In the genomic region with DNA sequence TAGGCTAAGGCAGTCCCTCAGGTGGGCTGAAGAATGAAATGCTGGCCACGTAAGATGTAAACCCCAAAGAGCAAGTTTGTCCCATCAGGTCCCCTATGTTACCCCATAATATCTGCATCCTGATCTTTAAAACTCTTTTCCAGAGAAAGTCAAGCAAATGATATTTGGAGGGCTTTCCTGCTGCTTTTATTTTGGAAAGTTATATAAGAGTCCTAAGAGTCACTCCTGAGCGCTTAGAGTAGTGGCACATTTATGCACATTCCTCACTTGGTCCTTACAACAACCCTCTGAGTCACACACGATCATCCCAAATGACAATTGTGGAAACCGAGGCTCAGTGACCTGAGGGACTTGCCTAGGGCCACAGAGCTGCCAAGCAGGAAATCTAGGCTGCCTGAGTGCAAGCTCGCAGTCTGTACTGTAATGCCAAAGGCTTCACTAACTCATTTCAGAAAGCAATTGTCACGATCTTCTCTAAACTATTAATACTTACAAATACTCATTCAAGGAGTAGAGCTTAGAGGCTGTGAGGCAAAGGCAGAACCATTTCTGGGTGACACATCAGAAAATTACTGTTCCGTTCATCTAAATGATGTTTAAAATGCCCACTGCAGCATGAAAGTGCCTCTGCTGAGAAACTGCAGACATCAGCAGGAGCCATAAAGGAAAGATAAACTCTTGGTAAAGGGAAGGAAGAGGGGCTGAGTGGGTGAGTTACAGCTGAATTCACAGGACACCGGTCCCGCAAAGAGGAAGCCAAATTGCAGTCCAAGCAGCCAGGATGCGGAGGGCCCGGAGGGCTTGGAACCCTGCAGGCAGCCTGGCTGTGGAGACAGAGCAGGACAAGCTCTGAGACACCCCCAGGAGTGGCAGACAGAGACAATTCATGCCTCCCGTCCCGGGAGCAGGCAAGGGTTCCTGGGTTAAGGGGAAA, we compare ENCODE assay signal across 1 cellular context.
TF ChIP-seq lines count a peak whose summit lies in the region.

No MANE protein-coding gene starts in this region.

TF ChIP-seq in SK-N-SH treated with all-trans-retinoic acid at 6 μM for 48 hours, 23 proteins besides CTCF, POLR2A, EP300 and RAD21 (continued from another document):
- TF ChIP-seq, protein P1, sequence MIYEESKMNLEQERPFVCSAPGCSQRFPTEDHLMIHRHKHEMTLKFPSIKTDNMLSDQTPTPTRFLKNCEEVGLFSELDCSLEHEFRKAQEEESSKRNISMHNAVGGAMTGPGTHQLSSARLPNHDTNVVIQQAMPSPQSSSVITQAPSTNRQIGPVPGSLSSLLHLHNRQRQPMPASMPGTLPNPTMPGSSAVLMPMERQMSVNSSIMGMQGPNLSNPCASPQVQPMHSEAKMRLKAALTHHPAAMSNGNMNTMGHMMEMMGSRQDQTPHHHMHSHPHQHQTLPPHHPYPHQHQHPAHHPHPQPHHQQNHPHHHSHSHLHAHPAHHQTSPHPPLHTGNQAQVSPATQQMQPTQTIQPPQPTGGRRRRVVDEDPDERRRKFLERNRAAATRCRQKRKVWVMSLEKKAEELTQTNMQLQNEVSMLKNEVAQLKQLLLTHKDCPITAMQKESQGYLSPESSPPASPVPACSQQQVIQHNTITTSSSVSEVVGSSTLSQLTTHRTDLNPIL (CRISPR knock-in tag; IDR thresholded peaks at IDR 0.05; ENCODE audit: low read depth) = no peak
- TF ChIP-seq ARNTL (CRISPR knock-in tag; IDR thresholded peaks at IDR 0.05; ENCODE audit: borderline replicate concordance, low read depth) = no peak
